ENCODE assay signal across 11 cellular contexts in the genomic region with DNA sequence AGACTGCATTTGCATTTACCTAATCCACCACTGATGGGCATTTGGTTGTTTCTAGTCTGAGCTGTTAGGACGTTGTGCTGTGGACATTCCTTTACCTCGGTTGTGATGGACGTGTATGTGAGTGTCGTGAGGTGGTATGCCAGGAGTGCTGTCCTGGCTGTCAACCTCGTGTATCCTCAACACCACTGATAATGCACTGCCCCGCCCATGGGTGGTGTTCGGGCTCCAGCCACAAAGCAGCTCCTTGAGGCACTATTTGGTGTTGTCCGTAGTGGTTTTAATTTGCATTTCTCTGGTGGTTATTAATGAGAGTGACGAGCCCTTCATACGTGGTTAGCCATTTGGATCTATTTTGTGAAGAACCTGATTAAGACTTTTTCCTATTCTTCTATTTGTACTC.
DNase-seq lines count a peak whose midpoint lies in the region; ATAC-seq and TF ChIP-seq lines count a peak whose summit lies in the region.
"Had no signal": no experiment of that assay in that cellular context is flagged by ENCODE, and none has a peak within 500 bp of the region (broad histone marks: within the 10 kb centered on the region; RNA-seq: fewer than 3 reads in every experiment).

No MANE protein-coding gene starts in this region.

- intact Hi-C loops in naive thymus-derived CD4-positive, alpha-beta T cell (cut with micrococcal nuclease), result no loop called here
- intact Hi-C loops in dorsolateral prefrontal cortex (cut with DNase I), result loop anchor here in 1 of 2 donors (5.0 kb wide), 1 partner anchor 142 kb away; no protein-coding TSS in a partner anchor

- H3K9me3 ChIP-seq in naive thymus-derived CD4-positive, alpha-beta T cell (ENCODE audit: control insufficient read depth in 2 of 3, low read length in 3 of 3), result no peaks in the 10 kb centered on the region
- H3K9me3 ChIP-seq: suprapubic skin had no signal

- H3K27me3 ChIP-seq in naive thymus-derived CD4-positive, alpha-beta T cell (ENCODE audit: control insufficient read depth in 2 of 2, insufficient read depth in 2 of 2, low read length in 2 of 2), result no peaks in the 10 kb centered on the region
- no peaks in the 10 kb centered on the region for H3K27me3 ChIP-seq in dorsolateral prefrontal cortex
- H3K27me3 ChIP-seq: suprapubic skin had no signal

- H3K9me3 Mint-ChIP-seq in naive thymus-derived CD4-positive, alpha-beta T cell, result no peaks in the 10 kb centered on the region

- no peaks in the 10 kb centered on the region for H3K27me3 Mint-ChIP-seq in naive thymus-derived CD4-positive, alpha-beta T cell

- POLR2A ChIA-PET in naive thymus-derived CD4-positive, alpha-beta T cell (lab: Charles Lee), result interaction anchor here (0.6 to 1.3 kb wide), 3 partner anchors 24 to 84 kb away, joined by 3 read pairs; no protein-coding TSS in a partner anchor

- peak overlapping the region; percentile 1 for H3K27ac ChIP-seq in naive thymus-derived CD4-positive, alpha-beta T cell (ENCODE audit: low read depth, low read length)
- no peak overlapping the region for H3K27ac ChIP-seq in dorsolateral prefrontal cortex
- H3K27ac ChIP-seq: suprapubic skin had no signal

- peaks cover 0 to 6% (median 0%) of the 10 kb centered on the region in 3 experiments for H3K36me3 ChIP-seq in naive thymus-derived CD4-positive, alpha-beta T cell (ENCODE audit: control insufficient read depth in 2 of 3, insufficient read depth in 3 of 3, low read length in 3 of 3)
- H3K36me3 ChIP-seq: suprapubic skin had no signal

- peaks cover 50 to 71% of the 10 kb centered on the region in 2 donors for H3K4me1 ChIP-seq in naive thymus-derived CD4-positive, alpha-beta T cell (ENCODE audit: control insufficient read depth in 2 of 2, insufficient read depth in 2 of 2, low read length in 2 of 2)

- H3K4me3 Mint-ChIP-seq in naive thymus-derived CD4-positive, alpha-beta T cell, result peak overlapping the region in 7 of 10 donors; percentile 7 to 85 (median 63)

- H3K27ac Mint-ChIP-seq in naive thymus-derived CD4-positive, alpha-beta T cell, result peak overlapping the region in 8 of 9 donors; percentile 4 to 95 (median 57)

- peaks cover 73 to 99% (median 94%) of the 10 kb centered on the region in 7 donors for H3K4me1 Mint-ChIP-seq in naive thymus-derived CD4-positive, alpha-beta T cell

- no peak overlapping the region for H3K4me3 ChIP-seq in naive thymus-derived CD4-positive, alpha-beta T cell (ENCODE audit: low read length)
- H3K4me3 ChIP-seq in dorsolateral prefrontal cortex, result no peak overlapping the region
- H3K4me3 ChIP-seq: skin epidermis, suprapubic skin had no signal

- peaks cover 0 to 11% (median under 1%) of the 10 kb centered on the region in 5 donors for H3K36me3 Mint-ChIP-seq in naive thymus-derived CD4-positive, alpha-beta T cell

- CTCF ChIA-PET in naive thymus-derived CD4-positive, alpha-beta T cell (lab: Charles Lee), result interaction anchor here (2.5 kb wide), 1 partner anchor 78 kb away, joined by 10 read pairs; no protein-coding TSS in a partner anchor

- no peak for TF ChIP-seq CTCF in dorsolateral prefrontal cortex (IDR thresholded peaks at IDR 0.05 in 54 of 56, conservative IDR thresholded peaks at IDR 0.05 in 2 of 56; ENCODE audit: low read depth in 1 of 56, partially characterized antibody in 56 of 56)

- DNase-seq in HUDEP-2 (lab: John Stamatoyannopoulos, UW; ENCODE audit: unreplicated experiment in 76 of 76) (peak in 67 of 76 experiments; percentile 14 to 79 (median 54)), DMS153 treated with DMSO at 0.1 percent for 48 hours (lab: John Stamatoyannopoulos, UW; ENCODE audit: unreplicated experiment) (no peak), middle frontal gyrus (ENCODE audit: extremely low spot score, low spot score) (no peak), dorsolateral prefrontal cortex (no peak)
- DNase-seq in naive thymus-derived CD4-positive, alpha-beta T cell, result no peak
- DNase-seq: Kasumi-1, SHP77 treated with DMSO at 0.1 percent for 48 hours had no signal

- peak; percentile 63 for ATAC-seq in GM18873 (IDR thresholded peaks at IDR 0.05; ENCODE audit: low FRiP score, unreplicated experiment)
- ATAC-seq in GM21786 (IDR thresholded peaks at IDR 0.05; ENCODE audit: unreplicated experiment), result peak; percentile 88
- ATAC-seq in naive thymus-derived CD4-positive, alpha-beta T cell, result no peak

Comparison
In these comparisons a context has a peak if more than half of its experiments do, and no peak if none do; other contexts are left out.
1. DNase-seq: peak in HUDEP-2 (67 of 76); none in naive thymus-derived CD4-positive, alpha-beta T cell (0 of 9), DMS153 treated with DMSO at 0.1 percent for 48 hours (single experiment), middle frontal gyrus (single experiment) and dorsolateral prefrontal cortex (0 of 10).